1 cellular context compared by ENCODE assay signal in the genomic region with DNA sequence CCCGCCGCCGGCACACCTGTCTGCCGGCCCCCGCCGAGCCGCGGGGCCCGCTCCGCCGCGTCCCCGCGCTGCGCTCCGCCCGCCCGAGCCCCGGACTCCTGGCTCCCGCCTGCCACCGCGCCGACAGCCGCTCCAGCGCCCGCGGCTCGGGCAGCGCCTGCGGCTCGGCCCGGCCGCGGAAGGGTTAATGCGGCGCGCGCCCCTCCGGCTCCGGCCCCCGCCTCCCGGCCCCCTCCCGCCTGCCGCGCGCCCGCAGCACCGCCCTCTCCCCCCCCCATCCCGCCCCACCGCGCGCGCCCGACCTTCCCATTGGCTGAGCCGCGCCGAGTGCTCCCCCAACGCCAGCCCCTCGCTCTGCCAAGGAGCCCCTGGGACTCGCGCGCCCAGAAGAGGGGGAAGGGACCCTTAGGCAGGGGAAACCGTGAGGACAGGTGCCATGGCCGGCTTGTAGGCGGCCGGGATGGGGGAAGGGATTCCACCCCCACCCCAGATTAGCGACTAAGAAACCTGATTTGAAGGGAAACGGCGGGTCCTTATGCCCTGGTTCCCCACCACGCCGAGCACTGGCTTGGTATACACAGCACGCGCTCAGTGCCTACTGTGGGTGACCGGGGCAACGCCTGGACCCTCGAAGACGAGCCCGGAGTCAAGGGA.
TF ChIP-seq lines count a peak whose summit lies in the region.

A gene with protein sequence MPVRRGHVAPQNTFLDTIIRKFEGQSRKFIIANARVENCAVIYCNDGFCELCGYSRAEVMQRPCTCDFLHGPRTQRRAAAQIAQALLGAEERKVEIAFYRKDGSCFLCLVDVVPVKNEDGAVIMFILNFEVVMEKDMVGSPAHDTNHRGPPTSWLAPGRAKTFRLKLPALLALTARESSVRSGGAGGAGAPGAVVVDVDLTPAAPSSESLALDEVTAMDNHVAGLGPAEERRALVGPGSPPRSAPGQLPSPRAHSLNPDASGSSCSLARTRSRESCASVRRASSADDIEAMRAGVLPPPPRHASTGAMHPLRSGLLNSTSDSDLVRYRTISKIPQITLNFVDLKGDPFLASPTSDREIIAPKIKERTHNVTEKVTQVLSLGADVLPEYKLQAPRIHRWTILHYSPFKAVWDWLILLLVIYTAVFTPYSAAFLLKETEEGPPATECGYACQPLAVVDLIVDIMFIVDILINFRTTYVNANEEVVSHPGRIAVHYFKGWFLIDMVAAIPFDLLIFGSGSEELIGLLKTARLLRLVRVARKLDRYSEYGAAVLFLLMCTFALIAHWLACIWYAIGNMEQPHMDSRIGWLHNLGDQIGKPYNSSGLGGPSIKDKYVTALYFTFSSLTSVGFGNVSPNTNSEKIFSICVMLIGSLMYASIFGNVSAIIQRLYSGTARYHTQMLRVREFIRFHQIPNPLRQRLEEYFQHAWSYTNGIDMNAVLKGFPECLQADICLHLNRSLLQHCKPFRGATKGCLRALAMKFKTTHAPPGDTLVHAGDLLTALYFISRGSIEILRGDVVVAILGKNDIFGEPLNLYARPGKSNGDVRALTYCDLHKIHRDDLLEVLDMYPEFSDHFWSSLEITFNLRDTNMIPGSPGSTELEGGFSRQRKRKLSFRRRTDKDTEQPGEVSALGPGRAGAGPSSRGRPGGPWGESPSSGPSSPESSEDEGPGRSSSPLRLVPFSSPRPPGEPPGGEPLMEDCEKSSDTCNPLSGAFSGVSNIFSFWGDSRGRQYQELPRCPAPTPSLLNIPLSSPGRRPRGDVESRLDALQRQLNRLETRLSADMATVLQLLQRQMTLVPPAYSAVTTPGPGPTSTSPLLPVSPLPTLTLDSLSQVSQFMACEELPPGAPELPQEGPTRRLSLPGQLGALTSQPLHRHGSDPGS (minus strand): TSS at position 186 of the 654 bp plus-strand sequence. CDS start 408 bp downstream, outside the sequence.

TF ChIP-seq in HCT116, 20 proteins besides CTCF, POLR2A, EP300 and RAD21 (continued from another document):
- TF ChIP-seq REST (IDR thresholded peaks at IDR 0.05; ENCODE audit: low read depth), result no peak
